In the genomic region with DNA sequence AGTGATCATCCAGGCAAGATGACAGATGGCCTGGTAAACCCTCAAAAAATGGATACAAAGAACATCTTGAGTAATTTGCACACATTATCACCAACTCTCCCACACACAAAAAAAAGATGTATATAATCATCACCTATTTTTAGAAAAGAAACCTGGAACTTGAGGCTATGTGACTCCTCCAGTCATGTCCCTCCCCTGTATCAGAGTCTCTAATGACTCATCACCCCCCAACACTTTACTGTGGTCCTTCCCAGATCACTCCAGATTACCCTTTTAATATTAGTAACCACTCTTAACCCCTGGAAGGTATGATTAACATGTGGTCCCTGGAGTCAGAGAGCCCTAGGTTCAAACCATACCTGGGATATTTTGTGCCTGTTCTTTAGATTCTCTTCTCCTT, we compare ENCODE assay signal across 17 cellular contexts.
"Had no signal": no experiment of that assay in that cellular context is flagged by ENCODE, and none has a peak within 500 bp of the region (broad histone marks: within the 10 kb centered on the region; RNA-seq: fewer than 3 reads in every experiment).

No MANE protein-coding gene starts in this region.

- H3K4me1 Mint-ChIP-seq: memory B cell had no signal

- H3K4me3 Mint-ChIP-seq: memory B cell, mesothelial cell of epicardium, natural killer cell, neural crest cell had no signal

- H3K27ac Mint-ChIP-seq: memory B cell, mesothelial cell of epicardium, natural killer cell had no signal

- ATAC-seq: gastroesophageal sphincter, left cardiac atrium, lower lobe of right lung, natural killer cell, upper lobe of right lung had no signal

- H3K27me3 Mint-ChIP-seq: memory B cell had no signal

- DNase-seq: dermis blood vessel endothelial cell; esophagus squamous epithelium; foreskin fibroblast; glutamatergic neuron; left cardiac atrium; left ventricle myocardium inferior; lower lobe of right lung; natural killer cell; ovary; sigmoid colon; stimulated activated naive CD4-positive, alpha-beta T cell treated with Interleukin-2 at 50 U/mL for 16 hours; testis; upper lobe of right lung had no signal
